Comparison of ENCODE assay signal across 8 cellular contexts in the genomic region with DNA sequence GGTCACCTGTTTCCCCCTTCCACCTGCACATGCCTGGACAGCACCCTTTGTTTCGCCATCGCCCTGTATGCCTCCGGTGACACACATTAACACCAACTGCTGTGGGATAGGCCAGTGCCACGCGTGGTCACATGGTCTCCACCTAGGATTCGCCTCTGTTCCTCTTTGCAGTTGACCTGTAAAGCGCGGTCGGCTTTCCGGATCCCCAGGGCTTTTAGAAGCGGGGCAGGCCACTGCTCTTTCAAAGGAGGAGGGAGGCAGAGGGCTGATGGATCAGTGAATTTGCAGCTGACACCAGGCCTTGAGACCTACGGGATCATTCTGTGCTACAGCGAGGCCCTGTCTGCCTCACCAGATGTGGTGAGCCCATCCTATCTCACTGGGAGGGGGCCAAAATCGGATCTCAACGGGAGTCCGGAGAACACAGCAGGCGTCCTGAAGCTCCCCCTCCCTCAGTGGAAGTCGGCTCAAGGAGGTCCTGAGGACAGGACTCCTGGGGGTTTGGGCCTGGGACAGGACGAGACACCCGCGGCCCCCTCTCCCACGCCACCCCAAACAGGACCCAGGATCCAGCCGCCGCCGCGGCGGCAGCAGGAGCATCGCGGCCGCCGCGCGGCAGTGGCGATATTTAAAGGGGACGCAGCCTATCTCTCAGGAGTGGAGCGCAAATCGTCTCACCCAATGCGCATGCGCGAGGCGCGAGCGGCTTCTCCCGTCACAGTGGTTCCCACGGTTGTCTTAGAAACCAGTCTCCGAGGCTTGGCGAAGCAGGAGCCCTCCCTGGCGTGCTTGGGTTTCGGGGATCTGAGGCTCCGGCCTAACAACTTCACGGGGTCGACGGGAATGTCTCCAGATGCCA.
DNase-seq lines count a peak whose midpoint lies in the region; ATAC-seq and TF ChIP-seq lines count a peak whose summit lies in the region.
"Not testable (repeated sequence)": the region's sequence is repeated elsewhere in the genome, so short reads cannot be mapped to it uniquely, and the experiment has no call there.

No MANE protein-coding gene starts in this region.

- H3K27ac Mint-ChIP-seq in activated CD4-positive, alpha-beta T cell treated with anti-CD3 and anti-CD28 coated beads, Interleukin-2, amount 10 ng/mL, durations not matched to agents 24 days and 14 days, result peak overlapping the region; percentile 91

- not testable (repeated sequence) for TF ChIP-seq CTCF in adrenal gland (IDR thresholded peaks at IDR 0.05); fibroblast of the aortic adventitia (IDR thresholded peaks at IDR 0.05; ENCODE audit: insufficient read depth, low read length); mucosa of descending colon (IDR thresholded peaks at IDR 0.05); uterus (IDR thresholded peaks at IDR 0.05)

- H3K27me3 ChIP-seq in adrenal gland, uterus: not testable (repeated sequence)

- peak; percentile 12 to 88 for DNase-seq in NCI-H446 (lab: John Stamatoyannopoulos, UW)
- DNase-seq in activated CD4-positive, alpha-beta T cell treated with anti-CD3 and anti-CD28 coated beads, Interleukin-2, amount 10 ng/mL, durations not matched to agents 24 days and 14 days, result peak; percentile 96
- DNase-seq in adrenal gland, result peak in 6 of 7 donors; percentile 51 to 93 (median 66)
- peak; percentile 18 for DNase-seq in fibroblast of the aortic adventitia (ENCODE audit: low read depth)
- DNase-seq in mucosa of descending colon, result peak; percentile 58 to 90 (median 83)
- DNase-seq in stimulated activated CD4-positive, alpha-beta T cell treated with anti-CD3 and anti-CD28 coated beads, Interleukin-4, amount 100 ng/mL, for 1 hour, result peak; percentile 84
- DNase-seq in uterus, result peak; percentile 24 to 74

- not testable (repeated sequence) for H3K36me3 ChIP-seq in adrenal gland (replicated peaks in 1 of 2); mucosa of descending colon (ENCODE audit: low read depth); uterus

- H3K4me3 Mint-ChIP-seq in activated CD4-positive, alpha-beta T cell treated with anti-CD3 and anti-CD28 coated beads, Interleukin-2, amount 10 ng/mL, durations not matched to agents 24 days and 14 days, result peak overlapping the region; percentile 88

- peak; percentile 70 for ATAC-seq in GM21390 (IDR thresholded peaks at IDR 0.05; ENCODE audit: unreplicated experiment)
- peak; percentile 60 for ATAC-seq in mucosa of descending colon

- not testable (repeated sequence) for H3K27me3 Mint-ChIP-seq in activated CD4-positive, alpha-beta T cell treated with anti-CD3 and anti-CD28 coated beads, Interleukin-2, amount 10 ng/mL, durations not matched to agents 24 days and 14 days

- H3K36me3 Mint-ChIP-seq in activated CD4-positive, alpha-beta T cell treated with anti-CD3 and anti-CD28 coated beads, Interleukin-2, amount 10 ng/mL, durations not matched to agents 24 days and 14 days (ENCODE audit: low read depth), result not testable (repeated sequence)

- TF ChIP-seq POLR2A in adrenal gland (IDR thresholded peaks at IDR 0.05); uterus (IDR thresholded peaks at IDR 0.05): not testable (repeated sequence)

- intact Hi-C loops in activated CD4-positive, alpha-beta T cell treated with anti-CD3 and anti-CD28 coated beads, Interleukin-2, amount 10 ng/mL, durations not matched to agents 24 days and 14 days (cut with micrococcal nuclease), result loop anchor here (5.0 kb wide), 3 partner anchors 94 to 1681 kb away; no protein-coding TSS in a partner anchor
- intact Hi-C loops in adrenal gland (cut with DNase I); mucosa of descending colon (cut with DNase I, micrococcal nuclease); uterus (cut with DNase I; ENCODE audit: low total_unique reads): not testable (repeated sequence)

- not testable (repeated sequence) for H3K4me1 ChIP-seq in adrenal gland (replicated peaks in 1 of 2); mucosa of descending colon (ENCODE audit: low read depth); uterus

- H3K4me3 ChIP-seq in adrenal gland (peak overlapping the region in 1 of 4 donors; percentile 13), fibroblast of the aortic adventitia (ENCODE audit: low read depth, low read length) (peak overlapping the region; percentile 31), mucosa of descending colon (peak overlapping the region; percentile 0), uterus (peak overlapping the region; percentile 7 to 29)

- not testable (repeated sequence) for H3K27ac ChIP-seq in adrenal gland, uterus

- not testable (repeated sequence) for H3K9me3 ChIP-seq in adrenal gland (replicated peaks in 1 of 3); mucosa of descending colon; uterus

- WGBS in adrenal gland, 4 donors, result 23 to 84% (median 39%) methylated on average over 19 to 53 of the region's 53 CpGs

- peaks cover 22% of the 10 kb centered on the region for H3K4me1 Mint-ChIP-seq in activated CD4-positive, alpha-beta T cell treated with anti-CD3 and anti-CD28 coated beads, Interleukin-2, amount 10 ng/mL, durations not matched to agents 24 days and 14 days

- H3K9me3 Mint-ChIP-seq in activated CD4-positive, alpha-beta T cell treated with anti-CD3 and anti-CD28 coated beads, Interleukin-2, amount 10 ng/mL, durations not matched to agents 24 days and 14 days, result not testable (repeated sequence)

Comparison
In these comparisons a context has a peak if more than half of its experiments do, and no peak if none do; other contexts are left out.
1. DNase-seq: peak in every context shown above with its lines; median percentile 96 in activated CD4-positive, alpha-beta T cell treated with anti-CD3 and anti-CD28 coated beads, Interleukin-2, amount 10 ng/mL, durations not matched to agents 24 days and 14 days; 84 in stimulated activated CD4-positive, alpha-beta T cell treated with anti-CD3 and anti-CD28 coated beads, Interleukin-4, amount 100 ng/mL, for 1 hour; 83 in mucosa of descending colon; 66 in adrenal gland; 50 in NCI-H446; 49 in uterus; 18 in fibroblast of the aortic adventitia.